ENCODE assay signal across 18 cellular contexts in genomic region chr11:69627551-69627950, GRCh38. TPM values are rescaled to one million over a fixed set of nuclear protein-coding genes. Genes with fewer than 3 reads are reported as not detected.
DNase-seq lines count a peak whose midpoint lies in the region; ATAC-seq lines count a peak whose summit lies in the region.
"Had no signal": no experiment of that assay in that cellular context is flagged by ENCODE, and none has a peak within 500 bp of the region (broad histone marks: within the 10 kb centered on the region; RNA-seq: fewer than 3 reads in every experiment).

No MANE protein-coding gene starts in this region.

- H2AK5ac ChIP-seq in neuronal stem cell (ENCODE audit: low read depth, low read length), result peak overlapping the region; percentile 69

- H4K8ac ChIP-seq in neuronal stem cell (ENCODE audit: low read depth, low read length), result no peak overlapping the region

- no peak overlapping the region for H4K91ac ChIP-seq in neuronal stem cell (ENCODE audit: low read depth, low read length, poor library complexity)

- peak overlapping the region; percentile 73 for H2BK15ac ChIP-seq in neuronal stem cell (ENCODE audit: low read length)

- H3K9ac ChIP-seq in SK-N-MC (ENCODE audit: insufficient read length) (no peak overlapping the region), neuronal stem cell (ENCODE audit: low read depth, low read length, poor library complexity) (peak overlapping the region; percentile 25)
- H3K9ac ChIP-seq: BLaER1, GM23248 had no signal

- no peak for DNase-seq in SK-N-MC (ENCODE audit: low read depth, low spot score)
- DNase-seq in mesenteric fat pad (ENCODE audit: low spot score), result peak; percentile 81
- no peak for DNase-seq in neuronal stem cell (ENCODE audit: low spot score)
- no peak for DNase-seq in NCI-H146 treated with DMSO at 0.1 percent for 48 hours (lab: John Stamatoyannopoulos, UW; ENCODE audit: unreplicated experiment)
- DNase-seq in NCI-H1694 (lab: John Stamatoyannopoulos, UW), result no peak
- DNase-seq: CD4-positive, CD25-positive, alpha-beta regulatory T cell; CD8-positive, alpha-beta T cell; DMS 273 treated with DMSO at 0.1 percent for 48 hours; DMS79; EL; GDM1; GM23248; HFFc6 had no signal

- H2BK12ac ChIP-seq in neuronal stem cell (ENCODE audit: low read length), result no peak overlapping the region

- H2BK5ac ChIP-seq in neuronal stem cell (ENCODE audit: low read length), result peak overlapping the region; percentile 57

- peak overlapping the region; percentile 2 for H2BK120ac ChIP-seq in neuronal stem cell (ENCODE audit: low read depth, low read length)

- H2AFZ ChIP-seq in neuronal stem cell (ENCODE audit: low read length), result no peak overlapping the region
- H2AFZ ChIP-seq: GM23248 had no signal

- H3K14ac ChIP-seq in neuronal stem cell (ENCODE audit: low read length), result no peak overlapping the region

- no peaks in the 10 kb centered on the region for H3K9me3 ChIP-seq in SK-N-MC (ENCODE audit: low read depth, low read length)
- peaks cover 0 to 9% of the 10 kb centered on the region in 2 donors for H3K9me3 ChIP-seq in neuronal stem cell (replicated peaks in 1 of 2; ENCODE audit: control insufficient read depth in 2 of 2, insufficient read depth in 1 of 2, low read depth in 1 of 2, low read length in 2 of 2)
- H3K9me3 ChIP-seq: HAP-1 had no signal

- peak overlapping the region; percentile 26 for H3K4ac ChIP-seq in neuronal stem cell (ENCODE audit: low read length)

- H3K4me3 ChIP-seq in SK-N-MC (no peak overlapping the region), neuronal stem cell (ENCODE audit: low read length in 2 of 2) (no peak overlapping the region)
- H3K4me3 ChIP-seq: BLaER1, GM12878, GM23248, HAP-1 had no signal

- H3K27me3 ChIP-seq in neuronal stem cell (ENCODE audit: control insufficient read depth in 3 of 3, insufficient read depth in 3 of 3, low read depth in 1 of 3, low read length in 3 of 3), result no peaks in the 10 kb centered on the region
- H3K27me3 ChIP-seq: BLaER1 had no signal

- H3K23ac ChIP-seq in neuronal stem cell (ENCODE audit: low read depth, low read length, poor library complexity), result peak overlapping the region; percentile 74

- no peak overlapping the region for H3K4me2 ChIP-seq in neuronal stem cell (ENCODE audit: insufficient read depth, low read length, poor library complexity, severe bottlenecking)
- H3K4me2 ChIP-seq: BLaER1 had no signal

- H3K27ac ChIP-seq in SK-N-MC (peak overlapping the region; percentile 79), neuronal stem cell (replicated peaks; ENCODE audit: low read length) (no peak overlapping the region)
- H3K27ac ChIP-seq: BLaER1, C4-2B, GM23248 had no signal

- WGBS in neuronal stem cell (ENCODE audit: extremely low coverage in 2 of 2, insufficient read length in 2 of 2, insufficient replicate concordance in 1 of 2), 2 donors, result no CpG with 5 or more reads among the region's 14 CpGs

- no peaks in the 10 kb centered on the region for H3K79me1 ChIP-seq in neuronal stem cell (ENCODE audit: low read depth, low read length)

- peak overlapping the region; percentile 72 for H3K18ac ChIP-seq in neuronal stem cell (ENCODE audit: low read length)

- no peak for ATAC-seq in HG03469 (IDR thresholded peaks at IDR 0.05; ENCODE audit: unreplicated experiment)
- ATAC-seq: CD8-positive, alpha-beta T cell; GM12878 had no signal

- H3K36me3 ChIP-seq in SK-N-MC (ENCODE audit: insufficient read depth, low read length), result no peaks in the 10 kb centered on the region
- H3K36me3 ChIP-seq in neuronal stem cell (replicated peaks in 1 of 2; ENCODE audit: control insufficient read depth in 2 of 2, insufficient read depth in 2 of 2, low read length in 2 of 2), result no peaks in the 10 kb centered on the region
- H3K36me3 ChIP-seq: BLaER1, HAP-1 had no signal

- H3K4me1 ChIP-seq in neuronal stem cell (ENCODE audit: control insufficient read depth in 2 of 2, insufficient read depth in 1 of 2, low read depth in 1 of 2, low read length in 2 of 2), result no peaks in the 10 kb centered on the region
- H3K4me1 ChIP-seq: BLaER1, HAP-1 had no signal

RNA-seq across cellular contexts. Expression of gene CCND1, which starts 13.4 kb away (rescaled TPM):
- total RNA-seq in mesenteric fat pad, result 788 TPM
- polyA plus RNA-seq in neuronal stem cell (2013, experiment 1 of 2), result 56.5 TPM
- 57.8 TPM for polyA plus RNA-seq in neuronal stem cell (2013, experiment 2 of 2)

RNA-seq across cellular contexts. Expression of gene LTO1, which starts 47.6 kb away (rescaled TPM):
- 19.2 TPM for total RNA-seq in mesenteric fat pad
- 13.6 TPM for polyA plus RNA-seq in neuronal stem cell (2013, experiment 1 of 2)
- 13.3 TPM for polyA plus RNA-seq in neuronal stem cell (2013, experiment 2 of 2)
